Comparison of ENCODE assay signal across 27 cellular contexts in the genomic region with DNA sequence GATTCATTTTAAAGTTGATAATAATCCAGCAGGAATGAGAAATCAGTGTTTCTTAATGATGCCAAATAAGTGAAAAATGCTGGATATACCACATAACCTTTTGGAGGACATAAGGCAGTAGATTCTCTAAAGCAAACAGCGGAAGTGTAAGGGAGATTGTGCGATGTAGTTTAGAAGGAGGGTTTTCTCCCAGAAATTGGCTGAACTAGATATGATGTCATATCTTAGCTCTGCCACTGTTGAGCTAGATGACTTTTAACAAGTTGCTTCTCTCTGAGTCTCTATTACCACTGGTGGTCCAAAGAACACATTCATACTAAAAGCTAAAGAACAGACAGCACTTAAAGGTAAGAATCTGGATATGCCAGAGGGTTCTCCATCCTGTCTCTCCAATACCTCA.
"Had no signal": no experiment of that assay in that cellular context is flagged by ENCODE, and none has a peak within 500 bp of the region (broad histone marks: within the 10 kb centered on the region; RNA-seq: fewer than 3 reads in every experiment).

No MANE protein-coding gene starts in this region.

- H3K27me3 Mint-ChIP-seq: central memory CD8-positive, alpha-beta T cell; progenitor cell of endocrine pancreas; stimulated activated naive CD8-positive, alpha-beta T cell treated with anti-CD3 and anti-CD28 coated beads, Interleukin-15, amount 100 ng/mL, for 72 hours had no signal

- H3K27ac Mint-ChIP-seq: activated CD4-positive, alpha-beta T cell treated with anti-CD3 and anti-CD28 coated beads, Interleukin-2, amount 10 ng/mL, durations not matched to agents 7 days and 5 days; activated CD8-positive, alpha-beta T cell treated with anti-CD3 and anti-CD28 coated beads, Interleukin-2, amount 10 ng/mL, durations not matched to agents 7 days and 5 days; activated naive CD8-positive, alpha-beta T cell treated with anti-CD3 and anti-CD28 coated beads, Interleukin-2, amount 10 ng/mL, durations not matched to agents 7 days and 5 days; activated T-cell treated with anti-CD3 and anti-CD28 coated beads, Interleukin-2, amount 50 U/mL, for 24 hours; activated T-helper 2 cell treated with anti-CD3 and anti-CD28 coated beads, Interferon-gamma antibody, Interleukin-2, Interleukin-4, amounts not matched to agents 10 μg/mL and 5 μg/mL and 100 μg/mL, durations not matched to agents 14 hours and 24 hours and 36 hours; progenitor cell of endocrine pancreas; stimulated activated naive CD8-positive, alpha-beta T cell treated with anti-CD3 and anti-CD28 coated beads, Interleukin-15, amount 100 ng/mL, for 72 hours had no signal

- H3K9me3 Mint-ChIP-seq: activated CD4-positive, alpha-beta T cell treated with anti-CD3 and anti-CD28 coated beads, Interleukin-2, amount 10 ng/mL, durations not matched to agents 7 days and 5 days; activated naive CD8-positive, alpha-beta T cell treated with anti-CD3 and anti-CD28 coated beads, Interleukin-2, amount 10 ng/mL, durations not matched to agents 7 days and 5 days; activated T-cell treated with anti-CD3 and anti-CD28 coated beads, Interleukin-2, amount 50 U/mL, for 24 hours; activated T-helper 2 cell treated with anti-CD3 and anti-CD28 coated beads, Interferon-gamma antibody, Interleukin-2, Interleukin-4, amounts not matched to agents 10 μg/mL and 5 μg/mL and 100 μg/mL, durations not matched to agents 14 hours and 24 hours and 36 hours; central memory CD8-positive, alpha-beta T cell; neural crest cell; stimulated activated naive CD8-positive, alpha-beta T cell treated with anti-CD3 and anti-CD28 coated beads, Interleukin-15, amount 100 ng/mL, for 72 hours had no signal

- H3K36me3 Mint-ChIP-seq: activated naive CD8-positive, alpha-beta T cell treated with anti-CD3 and anti-CD28 coated beads, Interleukin-2, amount 10 ng/mL, durations not matched to agents 7 days and 5 days had no signal

- DNase-seq: activated CD4-positive, alpha-beta T cell treated with anti-CD3 and anti-CD28 coated beads, Interleukin-2, amount 10 ng/mL, durations not matched to agents 7 days and 5 days; activated CD8-positive, alpha-beta T cell treated with anti-CD3 and anti-CD28 coated beads, Interleukin-2, amount 10 ng/mL, durations not matched to agents 7 days and 5 days; activated naive CD4-positive, alpha-beta T cell treated with Interleukin-2 at 50 U/mL for 16 hours; activated naive CD8-positive, alpha-beta T cell treated with anti-CD3 and anti-CD28 coated beads, Interleukin-2, amount 10 ng/mL, durations not matched to agents 7 days and 5 days; activated T-cell treated with anti-CD3 and anti-CD28 coated beads, Interleukin-2, amount 50 U/mL, for 24 hours; amygdala; body of pancreas; foreskin keratinocyte; hypothalamus; kidney; midbrain; stimulated activated CD4-positive, alpha-beta T cell treated with anti-CD3 and anti-CD28 coated beads, Interleukin-15, amount 100 ng/mL, for 24 hours; stimulated activated CD4-positive, alpha-beta T cell treated with anti-CD3 and anti-CD28 coated beads, Interleukin-2, amount 100 ng/mL, for 48 hours; stimulated activated naive CD8-positive, alpha-beta T cell treated with anti-CD3 and anti-CD28 coated beads, Interleukin-15, amount 100 ng/mL, for 72 hours; transverse colon had no signal

- H3K36me3 ChIP-seq: esophagus muscularis mucosa, right atrium auricular region, suprapubic skin, transverse colon had no signal

- H3K27ac ChIP-seq: body of pancreas, coronary artery, esophagus muscularis mucosa, foreskin keratinocyte, right atrium auricular region, suprapubic skin, transverse colon had no signal

- H3K4me3 ChIP-seq: body of pancreas, coronary artery, esophagus muscularis mucosa, lung, right atrium auricular region, skin epidermis, suprapubic skin, transverse colon had no signal

- ATAC-seq: activated CD4-positive, CD25-positive, alpha-beta regulatory T cell treated with anti-CD3 and anti-CD28 coated beads, Interleukin-2, amount 50 U/mL, for 24 hours; activated CD8-positive, alpha-beta T cell treated with anti-CD3 and anti-CD28 coated beads, Interleukin-2, amount 10 ng/mL, durations not matched to agents 7 days and 5 days; body of pancreas; foreskin keratinocyte; left lobe of liver; stimulated activated naive CD8-positive, alpha-beta T cell treated with anti-CD3 and anti-CD28 coated beads, Interleukin-15, amount 100 ng/mL, for 72 hours had no signal

- H3K27me3 ChIP-seq: body of pancreas, esophagus muscularis mucosa, foreskin keratinocyte, right atrium auricular region, suprapubic skin, transverse colon had no signal

- H3K9me3 ChIP-seq: body of pancreas, esophagus muscularis mucosa, right atrium auricular region, suprapubic skin, transverse colon had no signal

- H3K4me3 Mint-ChIP-seq: activated CD4-positive, alpha-beta T cell treated with anti-CD3 and anti-CD28 coated beads, Interleukin-2, amount 10 ng/mL, durations not matched to agents 7 days and 5 days; activated CD8-positive, alpha-beta T cell treated with anti-CD3 and anti-CD28 coated beads, Interleukin-2, amount 10 ng/mL, durations not matched to agents 7 days and 5 days; activated naive CD8-positive, alpha-beta T cell treated with anti-CD3 and anti-CD28 coated beads, Interleukin-2, amount 10 ng/mL, durations not matched to agents 7 days and 5 days; activated T-cell treated with anti-CD3 and anti-CD28 coated beads, Interleukin-2, amount 50 U/mL, for 24 hours; neural crest cell; stimulated activated naive CD8-positive, alpha-beta T cell treated with anti-CD3 and anti-CD28 coated beads, Interleukin-15, amount 100 ng/mL, for 72 hours had no signal
